In the genomic region with DNA sequence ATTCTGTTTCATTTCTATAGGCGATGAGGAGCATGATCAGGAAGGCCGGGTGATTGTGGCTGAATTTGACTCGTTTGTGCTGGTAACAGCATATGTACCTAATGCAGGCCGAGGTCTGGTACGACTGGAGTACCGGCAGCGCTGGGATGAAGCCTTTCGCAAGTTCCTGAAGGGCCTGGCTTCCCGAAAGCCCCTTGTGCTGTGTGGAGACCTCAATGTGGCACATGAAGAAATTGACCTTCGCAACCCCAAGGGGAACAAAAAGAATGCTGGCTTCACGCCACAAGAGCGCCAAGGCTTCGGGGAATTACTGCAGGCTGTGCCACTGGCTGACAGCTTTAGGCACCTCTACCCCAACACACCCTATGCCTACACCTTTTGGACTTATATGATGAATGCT, we compare ENCODE assay signal across 12 cellular contexts. TPM values are rescaled to one million over a fixed set of nuclear protein-coding genes. Genes with fewer than 3 reads are reported as not detected.
DNase-seq lines count a peak whose midpoint lies in the region; ATAC-seq and TF ChIP-seq lines count a peak whose summit lies in the region.
"Had no signal": no experiment of that assay in that cellular context is flagged by ENCODE, and none has a peak within 500 bp of the region (broad histone marks: within the 10 kb centered on the region; RNA-seq: fewer than 3 reads in every experiment).

No MANE protein-coding gene starts in this region.

- H3K9me3 ChIP-seq in BE2C (no peaks in the 10 kb centered on the region), H9 (ENCODE audit: control insufficient read depth, low read depth, low read length) (no peaks in the 10 kb centered on the region), SK-N-MC (ENCODE audit: low read depth, low read length) (no peaks in the 10 kb centered on the region), mucosa of descending colon (no peaks in the 10 kb centered on the region)

- no CpG with 5 or more reads among the region's 13 CpGs for WGBS in H9 (ENCODE audit: extremely low coverage, insufficient read length, low lambda C conversion rate)

- no peaks in the 10 kb centered on the region for H3K4me1 ChIP-seq in BE2C
- no peaks in the 10 kb centered on the region; the same call in 1 of the 2 replicates for H3K4me1 ChIP-seq in H9 (ENCODE audit: insufficient read depth, low read length)
- H3K4me1 ChIP-seq in mucosa of descending colon (ENCODE audit: low read depth): peaks cover 32% of the 10 kb centered on the region

- H2BK120ac ChIP-seq in H9 (ENCODE audit: low read depth, low read length, poor library complexity, severe bottlenecking): no peak overlapping the region

- ATAC-seq in mucosa of descending colon: no peak
- ATAC-seq: sciatic nerve had no signal

- peaks cover 16 to 21% of the 10 kb centered on the region in 2 experiments for H3K4me1 Mint-ChIP-seq in H9

- H4K20me1 ChIP-seq in H9 (ENCODE audit: control insufficient read depth, insufficient read depth, insufficient read length): no peaks in the 10 kb centered on the region

- no peak overlapping the region for H2BK20ac ChIP-seq in H9 (ENCODE audit: low read depth, low read length, poor library complexity, severe bottlenecking)

- H3K79me1 ChIP-seq in H9 (ENCODE audit: insufficient read depth, low read depth, low read length, poor library complexity, severe bottlenecking): peaks cover 6% of the 10 kb centered on the region

- H3K27me3 Mint-ChIP-seq in H9 (ENCODE audit: low read depth): no peaks in the 10 kb centered on the region

- H3K9ac ChIP-seq in H9 (ENCODE audit: extremely low read depth, insufficient read length, low read length): no peak overlapping the region
- H3K9ac ChIP-seq in SK-N-MC (ENCODE audit: insufficient read length): peak overlapping the region; percentile 99

- TF ChIP-seq CTCF in BE2C (IDR thresholded peaks at IDR 0.05; ENCODE audit: low read depth, low read length): no peak
- no peak for TF ChIP-seq CTCF in H9 (conservative IDR thresholded peaks at IDR 0.05)
- TF ChIP-seq CTCF in mucosa of descending colon (IDR thresholded peaks at IDR 0.05): no peak

- no peak overlapping the region for H3K14ac ChIP-seq in H9 (ENCODE audit: insufficient read depth, low read length)

- no peaks in the 10 kb centered on the region for H3K27me3 ChIP-seq in BE2C
- H3K27me3 ChIP-seq in H9 (ENCODE audit: insufficient read depth, low read length): no peaks in the 10 kb centered on the region

- intact Hi-C loops in mucosa of descending colon (cut with DNase I, micrococcal nuclease): no loop called here

- peak overlapping the region; percentile 70 for H3K4me2 ChIP-seq in H9 (ENCODE audit: insufficient read depth, insufficient read length, low read length)

- no peak overlapping the region for H4K8ac ChIP-seq in H9 (replicated peaks; ENCODE audit: insufficient read length, low read depth, low read length)

- H3K4me3 ChIP-seq in BE2C (ENCODE audit: low read depth, low read length) (peak overlapping the region; percentile 97), SK-N-MC (peak overlapping the region; percentile 88), mucosa of descending colon (no peak overlapping the region)

- H2AFZ ChIP-seq in H9 (ENCODE audit: low read length): no peak overlapping the region

- H3K4ac ChIP-seq in H9 (ENCODE audit: low read depth, low read length): no peak overlapping the region

- peaks cover 4 to 5% of the 10 kb centered on the region in 2 experiments; a peak in 3 of 5 replicates for H3K9me3 Mint-ChIP-seq in H9

- peak overlapping the region in 1 of 3 experiments; percentile 10; a peak in 2 of 7 replicates for H3K27ac Mint-ChIP-seq in H9

- H2AK5ac ChIP-seq in H9 (ENCODE audit: insufficient read length, low read length): no peak overlapping the region

- DNase-seq in BE2C (no peak), H9 (no peak), SK-N-MC (ENCODE audit: low read depth, low spot score) (no peak), mucosa of descending colon (peak in 2 of 3 donors; percentile 29 to 37), GOT3 (lab: John Stamatoyannopoulos, UW) (no peak), NOMO-1 treated with dmso at 0.1 percent for 144 hours (lab: John Stamatoyannopoulos, UW; ENCODE audit: unreplicated experiment) (no peak), NCI-H1105 (lab: John Stamatoyannopoulos, UW) (no peak), amniotic stem cell (lab: John Stamatoyannopoulos, UW) (no peak)
- DNase-seq: activated CD8-positive, alpha-beta memory T cell treated with anti-CD3 and anti-CD28 coated beads, Interleukin-2, amount 50 U/mL, for 4 hours; NCI-H1048; T1000 had no signal

- no peak overlapping the region for H3T11ph ChIP-seq in H9 (ENCODE audit: low read length)

- H3K27ac ChIP-seq in H9 (ENCODE audit: insufficient read length, low read depth, low read length) (no peak overlapping the region), SK-N-MC (0 out of 2 replicates have a peak overlapping the region, but pooled peaks have one; percentile 99)

- H3K36me3 ChIP-seq in BE2C (peaks cover 40% of the 10 kb centered on the region), SK-N-MC (ENCODE audit: insufficient read depth, low read length) (peaks cover 52% of the 10 kb centered on the region), mucosa of descending colon (ENCODE audit: low read depth) (peaks cover 13% of the 10 kb centered on the region)

- H2BK15ac ChIP-seq in H9 (ENCODE audit: low read depth, low read length): no peak overlapping the region

- no peak overlapping the region for H3K56ac ChIP-seq in H9 (ENCODE audit: insufficient read length, low read depth, low read length)

- H3K79me2 ChIP-seq in H9 (ENCODE audit: insufficient read depth, low read length): peaks cover 13% of the 10 kb centered on the region; the same call in 1 of the 2 replicates

- H3K23ac ChIP-seq in H9 (ENCODE audit: insufficient read length, low read depth, low read length): no peak overlapping the region

- H2BK5ac ChIP-seq in H9 (ENCODE audit: insufficient read length, low read length): no peak overlapping the region

- H3K23me2 ChIP-seq in H9 (ENCODE audit: insufficient read length, low read depth, low read length, poor library complexity, severe bottlenecking): peaks cover 10% of the 10 kb centered on the region

- H2BK12ac ChIP-seq in H9 (ENCODE audit: insufficient read length, low read depth, low read length): no peak overlapping the region

- H4K5ac ChIP-seq in H9 (ENCODE audit: insufficient read length, low read depth, low read length): no peak overlapping the region

- H3K36me3 Mint-ChIP-seq in H9 (ENCODE audit: insufficient read depth in 1 of 3, low read depth in 3 of 3): peaks cover 11 to 35% (median 21%) of the 10 kb centered on the region in 3 experiments

- no peak overlapping the region for H3K18ac ChIP-seq in H9 (ENCODE audit: insufficient read length, low read depth, low read length)

- no peak overlapping the region for H3K4me3 Mint-ChIP-seq in H9

- no peak overlapping the region for H4K91ac ChIP-seq in H9 (ENCODE audit: insufficient read length, low read depth, low read length)

RNA-seq across cellular contexts. Expression of a gene that starts 1.9 kb away (rescaled TPM):
- 420 TPM for polyA plus RNA-seq in BE2C (2012; ENCODE audit: insufficient read depth, insufficient read length, low read depth)
- 340 and 348 TPM in 2 replicates for total RNA-seq in H9 (2021)
- 100 to 1,000 TPM in 1 of 3 donors, 10 to 100 TPM in 2; 83.9 to 115 (median 93.8) TPM for total RNA-seq in mucosa of descending colon

RNA-seq across cellular contexts. Expression of a gene that starts 2.4 kb away (rescaled TPM):
- polyA plus RNA-seq in BE2C (2012; ENCODE audit: insufficient read depth, insufficient read length, low read depth): 64.7 TPM
- 46.7 and 50.8 TPM in 2 replicates for total RNA-seq in H9 (2021)
- total RNA-seq in mucosa of descending colon: 10 to 100 TPM; 32.7 to 52.0 (median 35.9) TPM

RNA-seq across cellular contexts. Expression of a gene that starts 4.3 kb away (rescaled TPM):
- 69.3 TPM for polyA plus RNA-seq in BE2C (2012; ENCODE audit: insufficient read depth, insufficient read length, low read depth)
- 38.5 and 41.6 TPM in 2 replicates for total RNA-seq in H9 (2021)
- 10 to 100 TPM; 40.6 to 48.4 (median 45.5) TPM for total RNA-seq in mucosa of descending colon

RNA-seq across cellular contexts. Expression of a gene that starts 12.2 kb away (rescaled TPM):
- 161 TPM for polyA plus RNA-seq in BE2C (2012; ENCODE audit: insufficient read depth, insufficient read length, low read depth)
- total RNA-seq in H9 (2021) (83.9 and 87.5 TPM in 2 replicates), mucosa of descending colon (10 to 100 TPM; 38.8 to 74.8 (median 72.8) TPM)

RNA-seq across cellular contexts. Expression of a gene that starts 21.0 kb away (rescaled TPM):
- 0.08 TPM for polyA plus RNA-seq in BE2C (2012; ENCODE audit: insufficient read depth, insufficient read length, low read depth)
- 0.04 TPM in 2 replicates for total RNA-seq in H9 (2021)
- under 1 TPM; 0.12 to 0.85 (median 0.27) TPM for total RNA-seq in mucosa of descending colon

Comparison
In these comparisons a context has a peak if more than half of its experiments do, and no peak if none do; other contexts are left out.
1. DNase-seq: peak in mucosa of descending colon (2 of 3); none in BE2C (single experiment), H9 (single experiment), SK-N-MC (single experiment), GOT3 (single experiment), NOMO-1 treated with dmso at 0.1 percent for 144 hours (single experiment), NCI-H1105 (single experiment) and amniotic stem cell (single experiment).